Comparison of ENCODE assay signal across 21 cellular contexts in genomic region chr4:95742179-95742578, GRCh38.
"Had no signal": no experiment of that assay in that cellular context is flagged by ENCODE, and none has a peak within 500 bp of the region (broad histone marks: within the 10 kb centered on the region; RNA-seq: fewer than 3 reads in every experiment).

No MANE protein-coding gene starts in this region.

- H3K9me3 ChIP-seq: mucosa of descending colon, neutrophil, right atrium auricular region, sigmoid colon, thyroid gland had no signal

- DNase-seq: cerebellar nuclear complex; effector CD8-positive, alpha-beta T cell; foreskin melanocyte; heart right ventricle; islet precursor cell; left ventricle myocardium superior; mesendoderm; mucosa of descending colon; naive thymus-derived CD8-positive, alpha-beta T cell; posterior cingulate gyrus; sigmoid colon; stimulated activated CD4-positive, alpha-beta T cell treated with anti-CD3 and anti-CD28 coated beads, Interleukin-2, amount 100 ng/mL, for 24 hours; stimulated activated CD4-positive, alpha-beta T cell treated with anti-CD3 and anti-CD28 coated beads, Interleukin-4, amount 100 ng/mL, for 4 hours; stimulated activated naive B cell treated with anti-CD40 and anti-IgM and Interleukin-4, amounts not matched to agents 10 μg/mL and 1 μg/mL and 100 μg/mL, for 72 hours; stimulated activated naive CD8-positive, alpha-beta T cell treated with anti-CD3 and anti-CD28 coated beads, Interleukin-15, amount 100 ng/mL, for 72 hours; thyroid gland had no signal

- H3K27ac ChIP-seq: coronary artery, heart right ventricle, neutrophil, right atrium auricular region, sigmoid colon, skin epidermis, thyroid gland had no signal

- ATAC-seq: heart right ventricle; left ventricle myocardium superior; mucosa of descending colon; naive thymus-derived CD8-positive, alpha-beta T cell; stimulated activated naive B cell treated with anti-CD40 and anti-IgM and Interleukin-4, amounts not matched to agents 10 μg/mL and 1 μg/mL and 100 μg/mL, for 72 hours; stimulated activated naive CD8-positive, alpha-beta T cell treated with anti-CD3 and anti-CD28 coated beads, Interleukin-15, amount 100 ng/mL, for 72 hours had no signal

- H3K4me1 ChIP-seq: heart right ventricle, right atrium auricular region, sigmoid colon, thyroid gland had no signal

- H3K36me3 ChIP-seq: heart right ventricle, neutrophil, right atrium auricular region, sigmoid colon, thyroid gland had no signal

- H3K27me3 ChIP-seq: heart right ventricle, neutrophil, right atrium auricular region, sigmoid colon, thyroid gland had no signal

- H3K4me3 ChIP-seq: coronary artery, heart right ventricle, lung, mucosa of descending colon, right atrium auricular region, sigmoid colon, skin epidermis, thyroid gland had no signal
